In the genomic region with DNA sequence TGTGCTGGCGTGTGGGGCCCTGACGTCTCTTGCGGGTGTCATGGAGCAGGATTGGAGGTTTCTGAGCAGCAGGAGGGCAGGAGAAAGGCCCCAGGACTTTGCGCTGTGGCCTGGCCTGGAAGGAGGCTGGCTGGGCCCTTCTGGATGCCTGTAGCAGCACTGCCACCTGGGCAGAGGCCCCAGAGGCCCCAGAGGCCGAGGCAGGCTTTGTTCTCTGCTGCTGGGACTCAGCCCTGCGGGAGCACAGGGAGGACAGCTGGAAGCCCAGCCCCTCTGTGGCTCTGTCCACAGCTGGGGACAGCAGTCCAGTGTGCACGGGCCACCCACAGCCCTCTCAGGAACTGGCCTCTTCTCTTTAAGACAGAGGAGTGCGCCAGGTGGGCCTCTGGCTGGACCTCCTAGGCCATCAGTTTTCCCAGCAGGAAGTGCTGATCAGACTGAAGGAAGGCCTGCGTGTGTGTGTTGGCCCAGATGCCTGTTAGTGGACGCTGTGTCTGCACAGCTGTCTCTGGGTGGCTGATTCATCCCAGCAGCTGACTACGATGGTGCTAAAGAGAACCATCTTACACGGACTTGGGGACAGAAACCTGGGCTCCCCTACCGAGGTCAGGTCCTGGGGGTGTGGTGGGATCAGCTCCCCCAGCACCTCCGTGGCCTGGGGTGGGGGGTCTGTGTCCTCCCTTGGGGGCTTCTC, we compare ENCODE assay signal across 9 cellular contexts. TPM values are rescaled to one million over a fixed set of nuclear protein-coding genes. Genes with fewer than 3 reads are reported as not detected.
A peak's percentile ranks its signal among the peaks of the same experiment; 100 is the strongest.
DNase-seq lines count a peak whose midpoint lies in the region; ATAC-seq and TF ChIP-seq lines count a peak whose summit lies in the region.
"Had no signal": no experiment of that assay in that cellular context is flagged by ENCODE, and none has a peak within 500 bp of the region (broad histone marks: within the 10 kb centered on the region; RNA-seq: fewer than 3 reads in every experiment).

No MANE protein-coding gene starts in this region.

- H3K27me3 ChIP-seq in upper lobe of right lung (no peaks in the 10 kb centered on the region), HAP-1 (ENCODE audit: low read depth) (no peaks in the 10 kb centered on the region)

- H3K27ac ChIP-seq in upper lobe of right lung = peak overlapping the region; percentile 27

- H3K4me3 ChIP-seq in upper lobe of right lung (no peak overlapping the region), HAP-1 (no peak overlapping the region)

- H3K36me3 Mint-ChIP-seq in activated T-cell treated with anti-CD3 and anti-CD28 coated beads, Interleukin-2, amount 50 U/mL, for 24 hours (ENCODE audit: low read depth) = peaks cover 24% of the 10 kb centered on the region

- H3K9me3 ChIP-seq in upper lobe of right lung (no peaks in the 10 kb centered on the region), HAP-1 (no peaks in the 10 kb centered on the region)

- H3K4me1 ChIP-seq in upper lobe of right lung (peaks cover 7% of the 10 kb centered on the region), HAP-1 (no peaks in the 10 kb centered on the region; the same call in 1 of the 2 replicates)

- no peak for TF ChIP-seq CTCF in upper lobe of right lung (IDR thresholded peaks at IDR 0.05)

- ATAC-seq in left colon (peak; percentile 15), upper lobe of right lung (no peak), HG03457 (IDR thresholded peaks at IDR 0.05; ENCODE audit: unreplicated experiment) (no peak)

- DNase-seq in activated T-cell treated with anti-CD3 and anti-CD28 coated beads, Interleukin-2, amount 50 U/mL, for 24 hours = no peak
- no peak for DNase-seq in activated T-cell treated with anti-CD3 and anti-CD28 coated beads, Interleukin-2, amount 50 U/mL, for 1 hour
- DNase-seq in astrocyte of the hippocampus (ENCODE audit: low read depth, low spot score) (peak; percentile 69), left colon (no peak), upper lobe of right lung (no peak), inferior parietal cortex (ENCODE audit: extremely low spot score) (no peak), HAP-1 (ENCODE audit: low spot score in 2 of 2) (no peak)
- DNase-seq: NCI-H82 had no signal

- peak overlapping the region; percentile 40 for H3K27ac Mint-ChIP-seq in activated T-cell treated with anti-CD3 and anti-CD28 coated beads, Interleukin-2, amount 50 U/mL, for 24 hours

- no peaks in the 10 kb centered on the region for H3K9me3 Mint-ChIP-seq in activated T-cell treated with anti-CD3 and anti-CD28 coated beads, Interleukin-2, amount 50 U/mL, for 24 hours

- H3K4me1 Mint-ChIP-seq in activated T-cell treated with anti-CD3 and anti-CD28 coated beads, Interleukin-2, amount 50 U/mL, for 24 hours (ENCODE audit: low read depth) = peaks cover 78% of the 10 kb centered on the region

- H3K4me3 Mint-ChIP-seq in activated T-cell treated with anti-CD3 and anti-CD28 coated beads, Interleukin-2, amount 50 U/mL, for 24 hours = no peak overlapping the region

- no peaks in the 10 kb centered on the region for H3K27me3 Mint-ChIP-seq in activated T-cell treated with anti-CD3 and anti-CD28 coated beads, Interleukin-2, amount 50 U/mL, for 24 hours

- in situ Hi-C loops in HAP-1 (cut with MboI; ENCODE audit: low sequenced_read_pairs) = no loop called here

- intact Hi-C loops in left colon (cut with DNase I, micrococcal nuclease) = no loop called here
- intact Hi-C loops in upper lobe of right lung (cut with DNase I) = no loop called here

- H3K36me3 ChIP-seq in upper lobe of right lung (peaks cover 12% of the 10 kb centered on the region), HAP-1 (replicated peaks) (peaks cover 52% of the 10 kb centered on the region)

RNA-seq across cellular contexts. Expression of a gene that starts 26.8 kb away (rescaled TPM):
- total RNA-seq in left colon (not detected), upper lobe of right lung (5.6 TPM)
